ENCODE assay signal across 1 cellular context in genomic region chr2:20596193-20596972, GRCh38.
TF ChIP-seq lines count a peak whose summit lies in the region.

No MANE protein-coding gene starts in this region.

TF ChIP-seq in WTC11, 78 proteins besides CTCF, POLR2A, EP300 and RAD21 (continued from another document):
- no peak for TF ChIP-seq GRHL2 (CRISPR knock-in tag; IDR thresholded peaks at IDR 0.05; ENCODE audit: insufficient replicate concordance, severe bottlenecking)
- TF ChIP-seq, protein P1, sequence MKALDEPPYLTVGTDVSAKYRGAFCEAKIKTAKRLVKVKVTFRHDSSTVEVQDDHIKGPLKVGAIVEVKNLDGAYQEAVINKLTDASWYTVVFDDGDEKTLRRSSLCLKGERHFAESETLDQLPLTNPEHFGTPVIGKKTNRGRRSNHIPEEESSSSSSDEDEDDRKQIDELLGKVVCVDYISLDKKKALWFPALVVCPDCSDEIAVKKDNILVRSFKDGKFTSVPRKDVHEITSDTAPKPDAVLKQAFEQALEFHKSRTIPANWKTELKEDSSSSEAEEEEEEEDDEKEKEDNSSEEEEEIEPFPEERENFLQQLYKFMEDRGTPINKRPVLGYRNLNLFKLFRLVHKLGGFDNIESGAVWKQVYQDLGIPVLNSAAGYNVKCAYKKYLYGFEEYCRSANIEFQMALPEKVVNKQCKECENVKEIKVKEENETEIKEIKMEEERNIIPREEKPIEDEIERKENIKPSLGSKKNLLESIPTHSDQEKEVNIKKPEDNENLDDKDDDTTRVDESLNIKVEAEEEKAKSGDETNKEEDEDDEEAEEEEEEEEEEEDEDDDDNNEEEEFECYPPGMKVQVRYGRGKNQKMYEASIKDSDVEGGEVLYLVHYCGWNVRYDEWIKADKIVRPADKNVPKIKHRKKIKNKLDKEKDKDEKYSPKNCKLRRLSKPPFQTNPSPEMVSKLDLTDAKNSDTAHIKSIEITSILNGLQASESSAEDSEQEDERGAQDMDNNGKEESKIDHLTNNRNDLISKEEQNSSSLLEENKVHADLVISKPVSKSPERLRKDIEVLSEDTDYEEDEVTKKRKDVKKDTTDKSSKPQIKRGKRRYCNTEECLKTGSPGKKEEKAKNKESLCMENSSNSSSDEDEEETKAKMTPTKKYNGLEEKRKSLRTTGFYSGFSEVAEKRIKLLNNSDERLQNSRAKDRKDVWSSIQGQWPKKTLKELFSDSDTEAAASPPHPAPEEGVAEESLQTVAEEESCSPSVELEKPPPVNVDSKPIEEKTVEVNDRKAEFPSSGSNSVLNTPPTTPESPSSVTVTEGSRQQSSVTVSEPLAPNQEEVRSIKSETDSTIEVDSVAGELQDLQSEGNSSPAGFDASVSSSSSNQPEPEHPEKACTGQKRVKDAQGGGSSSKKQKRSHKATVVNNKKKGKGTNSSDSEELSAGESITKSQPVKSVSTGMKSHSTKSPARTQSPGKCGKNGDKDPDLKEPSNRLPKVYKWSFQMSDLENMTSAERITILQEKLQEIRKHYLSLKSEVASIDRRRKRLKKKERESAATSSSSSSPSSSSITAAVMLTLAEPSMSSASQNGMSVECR (CRISPR knock-in tag; IDR thresholded peaks at IDR 0.05; ENCODE audit: borderline replicate concordance): no peak
